In genomic region chr7:139619367-139619657, GRCh38 we compare ENCODE assay signal across 12 cellular contexts.
A peak's percentile ranks its signal among the peaks of the same experiment; 100 is the strongest.
DNase-seq lines count a peak whose midpoint lies in the region; TF ChIP-seq lines count a peak whose summit lies in the region.
"Had no signal": no experiment of that assay in that cellular context is flagged by ENCODE, and none has a peak within 500 bp of the region (broad histone marks: within the 10 kb centered on the region; RNA-seq: fewer than 3 reads in every experiment).

No MANE protein-coding gene starts in this region.

- peak overlapping the region; percentile 39 for H3K27ac ChIP-seq in VCaP
- H3K27ac ChIP-seq in neuronal stem cell (replicated peaks; ENCODE audit: low read length) = no peak overlapping the region
- H3K27ac ChIP-seq: cardiac muscle cell had no signal

- H3K4me1 ChIP-seq in skeletal muscle satellite cell (ENCODE audit: control insufficient read depth, insufficient read depth, low read length) (peaks cover 20% of the 10 kb centered on the region), neuronal stem cell (ENCODE audit: control insufficient read depth in 2 of 2, insufficient read depth in 1 of 2, low read depth in 1 of 2, low read length in 2 of 2) (no peaks in the 10 kb centered on the region)

- H2BK120ac ChIP-seq in neuronal stem cell (ENCODE audit: low read depth, low read length) = no peak overlapping the region

- H3K23ac ChIP-seq in neuronal stem cell (ENCODE audit: low read depth, low read length, poor library complexity) = no peak overlapping the region

- H2AK5ac ChIP-seq in neuronal stem cell (ENCODE audit: low read depth, low read length) = no peak overlapping the region

- no peak overlapping the region for H3K4me3 ChIP-seq in fibroblast of mammary gland (ENCODE audit: control insufficient read depth, low read depth, low read length)
- H3K4me3 ChIP-seq in skeletal muscle satellite cell (ENCODE audit: low read length) = no peak overlapping the region
- no peak overlapping the region for H3K4me3 ChIP-seq in neuronal stem cell (ENCODE audit: low read length in 2 of 2)
- H3K4me3 ChIP-seq: cardiac muscle cell, K562 had no signal

- no peak for TF ChIP-seq CTCF in VCaP (conservative IDR thresholded peaks at IDR 0.05)
- TF ChIP-seq CTCF in fibroblast of mammary gland (conservative IDR thresholded peaks at IDR 0.05; ENCODE audit: control insufficient read depth, insufficient read depth, low read depth, low read length) = peak; percentile 5

- peak overlapping the region; percentile 37 for H3K9ac ChIP-seq in skeletal muscle satellite cell (ENCODE audit: low read depth, low read length)
- H3K9ac ChIP-seq in neuronal stem cell (ENCODE audit: low read depth, low read length, poor library complexity) = no peak overlapping the region

- WGBS in neuronal stem cell (ENCODE audit: extremely low coverage in 2 of 2, insufficient read length in 2 of 2, insufficient replicate concordance in 1 of 2), 2 donors = no CpG with 5 or more reads among the region's 1 CpG

- H3K27me3 ChIP-seq in skeletal muscle satellite cell (ENCODE audit: control insufficient read depth, insufficient read depth, low read length) (no peaks in the 10 kb centered on the region), neuronal stem cell (ENCODE audit: control insufficient read depth in 3 of 3, insufficient read depth in 3 of 3, low read depth in 1 of 3, low read length in 3 of 3) (no peaks in the 10 kb centered on the region)
- H3K27me3 ChIP-seq: cardiac muscle cell had no signal

- H3K79me1 ChIP-seq in neuronal stem cell (ENCODE audit: low read depth, low read length) = no peaks in the 10 kb centered on the region

- H2BK15ac ChIP-seq in neuronal stem cell (ENCODE audit: low read length) = no peak overlapping the region

- no peak overlapping the region for H4K8ac ChIP-seq in neuronal stem cell (ENCODE audit: low read depth, low read length)

- no peak overlapping the region for H3K14ac ChIP-seq in neuronal stem cell (ENCODE audit: low read length)

- H2BK5ac ChIP-seq in neuronal stem cell (ENCODE audit: low read length) = no peak overlapping the region

- no peak overlapping the region for H2BK12ac ChIP-seq in neuronal stem cell (ENCODE audit: low read length)

- H3K4me2 ChIP-seq in skeletal muscle satellite cell (ENCODE audit: low read length) (no peak overlapping the region), neuronal stem cell (ENCODE audit: insufficient read depth, low read length, poor library complexity, severe bottlenecking) (no peak overlapping the region)

- H3K9me3 ChIP-seq in skeletal muscle satellite cell (replicated peaks; ENCODE audit: low read length) (no peaks in the 10 kb centered on the region), neuronal stem cell (replicated peaks in 1 of 2; ENCODE audit: control insufficient read depth in 2 of 2, insufficient read depth in 1 of 2, low read depth in 1 of 2, low read length in 2 of 2) (no peaks in the 10 kb centered on the region)

- H4K91ac ChIP-seq in neuronal stem cell (ENCODE audit: low read depth, low read length, poor library complexity) = no peak overlapping the region

- no peak overlapping the region for H2AFZ ChIP-seq in neuronal stem cell (ENCODE audit: low read length)

- H3K36me3 ChIP-seq in skeletal muscle satellite cell (ENCODE audit: insufficient read depth, low read length) (peaks cover 99% of the 10 kb centered on the region), neuronal stem cell (replicated peaks in 1 of 2; ENCODE audit: control insufficient read depth in 2 of 2, insufficient read depth in 2 of 2, low read length in 2 of 2) (peaks cover 13 to 93% of the 10 kb centered on the region in 2 donors)

- no peak overlapping the region for H3K4ac ChIP-seq in neuronal stem cell (ENCODE audit: low read length)

- DNase-seq in GM04503 (ENCODE audit: low read depth) (peak; percentile 40), fibroblast of mammary gland (ENCODE audit: low read depth) (peak; percentile 90), NCI-H1436 (lab: John Stamatoyannopoulos, UW) (no peak), NCI-H69 (lab: John Stamatoyannopoulos, UW) (no peak), germinal center (ENCODE audit: low spot score) (no peak), neuronal stem cell (ENCODE audit: low spot score) (no peak)
- DNase-seq: natural killer cell, NCI-H1436 treated with DMSO at 0.1 percent for 48 hours had no signal

- H3K18ac ChIP-seq in neuronal stem cell (ENCODE audit: low read length) = no peak overlapping the region

Comparison
In these comparisons a context has a peak if more than half of its experiments do, and no peak if none do; other contexts are left out.
1. DNase-seq: peak in GM04503 (single experiment) and fibroblast of mammary gland (single experiment); none in NCI-H1436 (single experiment), NCI-H69 (single experiment), germinal center (single experiment) and neuronal stem cell (single experiment).